In genomic region chrX:66616944-66617343, GRCh38 we compare ENCODE assay signal across 24 cellular contexts.
"Had no signal": no experiment of that assay in that cellular context is flagged by ENCODE, and none has a peak within 500 bp of the region (broad histone marks: within the 10 kb centered on the region; RNA-seq: fewer than 3 reads in every experiment).

No MANE protein-coding gene starts in this region.

- H3K79me2 ChIP-seq: hepatocyte had no signal

- H3K27me3 Mint-ChIP-seq: naive B cell had no signal

- H3K4me1 Mint-ChIP-seq: mesothelial cell of epicardium; naive thymus-derived CD8-positive, alpha-beta T cell had no signal

- H3K9me3 Mint-ChIP-seq: naive thymus-derived CD8-positive, alpha-beta T cell had no signal

- H3K4me3 Mint-ChIP-seq: mesothelial cell of epicardium; naive B cell; naive thymus-derived CD8-positive, alpha-beta T cell had no signal

- FAIRE-seq: colon, endothelial cell of umbilical vein, frontal cortex, islet of Langerhans, keratinocyte had no signal

- H3K36me3 ChIP-seq: esophagus muscularis mucosa, gastroesophageal sphincter, lower lobe of right lung had no signal

- H3K4me3 ChIP-seq: coronary artery, dorsolateral prefrontal cortex, esophagus muscularis mucosa, gastroesophageal sphincter, heart left ventricle, hepatocyte, lower lobe of right lung, mucosa of descending colon had no signal

- H3K27ac Mint-ChIP-seq: mesothelial cell of epicardium; naive thymus-derived CD8-positive, alpha-beta T cell had no signal

- DNase-seq: dermis blood vessel endothelial cell; dorsolateral prefrontal cortex; effector CD4-positive, alpha-beta T cell; effector memory CD4-positive, alpha-beta T cell; foreskin keratinocyte; heart left ventricle; hypothalamus; left cardiac atrium; left ventricle myocardium superior; lower lobe of right lung; mesenchymal stem cell; mucosa of descending colon; naive B cell; naive thymus-derived CD8-positive, alpha-beta T cell had no signal

- H3K27me3 ChIP-seq: esophagus muscularis mucosa, foreskin keratinocyte, gastroesophageal sphincter, heart left ventricle, hepatocyte had no signal

- H3K36me3 Mint-ChIP-seq: naive B cell; naive thymus-derived CD8-positive, alpha-beta T cell had no signal

- H3K27ac ChIP-seq: coronary artery, dorsolateral prefrontal cortex, esophagus muscularis mucosa, foreskin keratinocyte, gastroesophageal sphincter, heart left ventricle, hepatocyte, lower lobe of right lung had no signal

- ATAC-seq: foreskin keratinocyte; gastroesophageal sphincter; heart left ventricle; left cardiac atrium; left ventricle myocardium superior; lower lobe of right lung; mucosa of descending colon; naive thymus-derived CD8-positive, alpha-beta T cell had no signal

- H3K4me1 ChIP-seq: esophagus muscularis mucosa, foreskin keratinocyte, gastroesophageal sphincter, heart left ventricle, lower lobe of right lung had no signal

- H2AFZ ChIP-seq: hepatocyte had no signal

- H3K4me2 ChIP-seq: hepatocyte had no signal

- H3K9me3 ChIP-seq: esophagus muscularis mucosa, gastroesophageal sphincter, heart left ventricle, lower lobe of right lung, mucosa of descending colon had no signal
